ENCODE assay signal across 1 cellular context in genomic region chr10:67676208-67676825, GRCh38.
TF ChIP-seq lines count a peak whose summit lies in the region.

No MANE protein-coding gene starts in this region.

TF ChIP-seq in HepG2, 621 proteins besides CTCF, POLR2A, EP300 and RAD21 (continued from another document):
- TF ChIP-seq POGK (CRISPR knock-in tag; conservative IDR thresholded peaks at IDR 0.05) = no peak
